Comparison of ENCODE assay signal across 24 cellular contexts in the genomic region with DNA sequence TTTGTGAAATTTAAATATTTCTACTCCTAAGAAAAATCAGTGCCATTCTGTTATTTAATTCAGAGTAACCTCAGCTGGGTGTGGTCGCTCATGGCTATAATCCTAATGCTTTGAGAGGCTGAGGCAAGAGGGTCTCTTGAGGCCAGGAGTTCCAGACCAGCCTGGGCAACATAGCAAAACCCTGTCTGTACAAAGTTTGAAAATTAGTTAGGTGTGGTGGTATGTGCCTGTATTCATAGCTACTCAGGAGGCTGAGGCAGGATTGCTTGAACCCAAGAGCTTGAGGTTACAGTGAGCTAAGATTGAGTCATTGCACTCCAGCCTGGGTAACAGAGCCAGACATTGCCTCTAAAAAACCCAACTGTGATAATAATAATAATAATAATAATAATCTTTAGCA. TPM values are rescaled to one million over a fixed set of nuclear protein-coding genes. Genes with fewer than 3 reads are reported as not detected.
"Had no signal": no experiment of that assay in that cellular context is flagged by ENCODE, and none has a peak within 500 bp of the region (broad histone marks: within the 10 kb centered on the region; RNA-seq: fewer than 3 reads in every experiment).

No MANE protein-coding gene starts in this region.

- H3K9me3 ChIP-seq: left ventricle myocardium inferior, pancreas, prostate gland, right atrium auricular region, right lobe of liver, stomach, testis, thyroid gland, transverse colon, upper lobe of right lung had no signal

- DNase-seq: hypothalamus; immature natural killer cell; islet precursor cell; left ventricle myocardium inferior; mesenchymal stem cell; naive thymus-derived CD8-positive, alpha-beta T cell; nucleus accumbens; pancreas; posterior cingulate gyrus; right lobe of liver; stimulated activated CD4-positive, alpha-beta T cell treated with anti-CD3 and anti-CD28 coated beads, Interleukin-12 subunit alpha, Interleukin-12 subunit beta, amount 100 ng/mL, for 4 hours; stimulated activated CD4-positive, alpha-beta T cell treated with anti-CD3 and anti-CD28 coated beads, Interleukin-15, amount 100 ng/mL, for 24 hours; stimulated activated CD4-positive, alpha-beta T cell treated with anti-CD3 and anti-CD28 coated beads, Interleukin-2, amount 100 ng/mL, for 24 hours; stimulated activated CD4-positive, alpha-beta T cell treated with anti-CD3 and anti-CD28 coated beads, Interleukin-4, amount 100 ng/mL, for 1 hour; stimulated activated naive B cell treated with anti-CD40 and anti-IgM and Interleukin-4, amounts not matched to agents 10 μg/mL and 1 μg/mL and 100 μg/mL, for 72 hours; stimulated activated naive CD8-positive, alpha-beta T cell treated with anti-CD3 and anti-CD28 coated beads, Interleukin-15, Interleukin-2, amounts not matched to agents 100 U/mL and 50 U/mL, for 24 hours; stomach; testis; thyroid gland; transverse colon; upper lobe of right lung had no signal

- H3K4me1 ChIP-seq: left ventricle myocardium inferior, pancreas, prostate gland, right atrium auricular region, right lobe of liver, stomach, testis, thyroid gland, transverse colon, upper lobe of right lung had no signal

- ATAC-seq: naive thymus-derived CD8-positive, alpha-beta T cell; pancreas; right lobe of liver; stimulated activated naive B cell treated with anti-CD40 and anti-IgM and Interleukin-4, amounts not matched to agents 10 μg/mL and 1 μg/mL and 100 μg/mL, for 72 hours; stimulated activated naive CD8-positive, alpha-beta T cell treated with anti-CD3 and anti-CD28 coated beads, Interleukin-15, Interleukin-2, amounts not matched to agents 100 U/mL and 50 U/mL, for 24 hours; upper lobe of right lung had no signal

- H3K36me3 ChIP-seq: left ventricle myocardium inferior, pancreas, prostate gland, right atrium auricular region, right lobe of liver, stomach, thyroid gland, transverse colon, upper lobe of right lung had no signal

- H3K4me3 ChIP-seq: left ventricle myocardium inferior, pancreas, prostate gland, right atrium auricular region, right lobe of liver, skin epidermis, stomach, testis, thyroid gland, transverse colon, upper lobe of right lung had no signal

- H3K27ac ChIP-seq: left ventricle myocardium inferior, pancreas, prostate gland, right atrium auricular region, right lobe of liver, skin epidermis, stomach, testis, thyroid gland, transverse colon, upper lobe of right lung had no signal

- H3K27me3 ChIP-seq: pancreas, right atrium auricular region, right lobe of liver, stomach, testis, thyroid gland, transverse colon, upper lobe of right lung had no signal

RNA-seq across cellular contexts. Expression of a gene that starts 44.8 kb away (rescaled TPM):
- total RNA-seq: naive thymus-derived CD8-positive, alpha-beta T cell had no signal
- polyA plus RNA-seq: naive thymus-derived CD8-positive, alpha-beta T cell had no signal
